ENCODE assay signal across 20 cellular contexts in genomic region chr9:91541744-91542143, GRCh38.
A peak's percentile ranks its signal among the peaks of the same experiment; 100 is the strongest.
DNase-seq lines count a peak whose midpoint lies in the region; ATAC-seq and TF ChIP-seq lines count a peak whose summit lies in the region.
"Had no signal": no experiment of that assay in that cellular context is flagged by ENCODE, and none has a peak within 500 bp of the region (broad histone marks: within the 10 kb centered on the region; RNA-seq: fewer than 3 reads in every experiment).

No MANE protein-coding gene starts in this region.

- H3K9ac ChIP-seq in GM23248 (no peak overlapping the region), fibroblast of lung (ENCODE audit: insufficient read depth, low read length) (no peak overlapping the region), smooth muscle cell (ENCODE audit: low read depth) (no peak overlapping the region), endodermal cell (ENCODE audit: extremely low read depth, low read length, poor library complexity, severe bottlenecking) (no peak overlapping the region)
- H3K9ac ChIP-seq: SK-N-SH had no signal

- H3F3A ChIP-seq in GM23248 (ENCODE audit: insufficient read depth) (peaks cover 26% of the 10 kb centered on the region), smooth muscle cell (ENCODE audit: low read depth) (no peaks in the 10 kb centered on the region)

- H3K9me3 Mint-ChIP-seq in endodermal cell = no peaks in the 10 kb centered on the region
- H3K9me3 Mint-ChIP-seq in progenitor cell of endocrine pancreas (ENCODE audit: low read depth) = no peaks in the 10 kb centered on the region
- H3K9me3 Mint-ChIP-seq: CD8-positive, alpha-beta memory T cell had no signal

- in situ Hi-C loops in GM23248 (cut with MboI) = no loop called here

- DNase-seq in GM23248 (peak; percentile 59), astrocyte of the hippocampus (ENCODE audit: low read depth, low spot score) (peak; percentile 9), fibroblast of lung (ENCODE audit: low read depth in 2 of 2) (peak; percentile 23 to 67), smooth muscle cell (lab: John Stamatoyannopoulos, UW; ENCODE audit: unreplicated experiment) (no peak), endodermal cell (no peak), progenitor cell of endocrine pancreas (ENCODE audit: low spot score, unreplicated experiment) (no peak), T-helper 17 cell (no peak)
- DNase-seq: C1 segment of cervical spinal cord; CD8-positive, alpha-beta memory T cell; DND-41; NCI-H1105; NCI-H1694; NCI-H2081 treated with DMSO at 0.1 percent for 48 hours; NCI-H446 treated with DMSO at 0.1 percent for 48 hours; OCI-M1; RPMI8226; SHP77 treated with DMSO at 0.1 percent for 48 hours; SK-N-SH had no signal

- no peaks in the 10 kb centered on the region for H3K27me3 ChIP-seq in GM23248 (replicated peaks; ENCODE audit: insufficient read depth)
- H3K27me3 ChIP-seq in fibroblast of lung (ENCODE audit: control insufficient read depth, insufficient read depth, low read length) = no peaks in the 10 kb centered on the region
- H3K27me3 ChIP-seq in smooth muscle cell (ENCODE audit: low read depth) = no peaks in the 10 kb centered on the region
- H3K27me3 ChIP-seq in endodermal cell (ENCODE audit: control insufficient read depth, insufficient read depth, low read length, poor library complexity, severe bottlenecking) = no peaks in the 10 kb centered on the region

- H3K4me2 ChIP-seq in GM23248 (ENCODE audit: unreplicated experiment) (no peak overlapping the region), fibroblast of lung (ENCODE audit: extremely low read depth, insufficient read depth, low read length) (no peak overlapping the region), smooth muscle cell (no peak overlapping the region)
- H3K4me2 ChIP-seq: SK-N-SH had no signal

- no peaks in the 10 kb centered on the region for H3K79me2 ChIP-seq in GM23248 (ENCODE audit: insufficient read depth)
- no peaks in the 10 kb centered on the region for H3K79me2 ChIP-seq in fibroblast of lung (ENCODE audit: control insufficient read depth, insufficient read depth, low read length)
- no peaks in the 10 kb centered on the region for H3K79me2 ChIP-seq in smooth muscle cell (ENCODE audit: low read depth)

- H3K9me2 ChIP-seq in GM23248 (ENCODE audit: insufficient read depth) = no peaks in the 10 kb centered on the region
- H3K9me2 ChIP-seq: SK-N-SH had no signal

- ATAC-seq in T-helper 17 cell (no peak), HG02678 (IDR thresholded peaks at IDR 0.05; ENCODE audit: unreplicated experiment) (no peak)
- ATAC-seq: GM12878 had no signal

- WGBS in GM23248 (ENCODE audit: low coverage in 1 of 2, low lambda C conversion rate in 2 of 2, missing lambda C conversion rate in 2 of 2), 2 experiments = 38 to 49% methylated on average over 3 of the region's 3 CpGs
- 71% methylated on average over 3 of the region's 3 CpGs for WGBS in smooth muscle cell (ENCODE audit: low lambda C conversion rate)
- no CpG with 5 or more reads among the region's 3 CpGs for WGBS in endodermal cell (ENCODE audit: insufficient coverage in 1 of 2, insufficient read length in 1 of 2), 2 experiments

- no peaks in the 10 kb centered on the region for H3K9me3 ChIP-seq in GM23248 (ENCODE audit: low read depth)
- no peaks in the 10 kb centered on the region for H3K9me3 ChIP-seq in fibroblast of lung (ENCODE audit: control insufficient read depth, insufficient read depth, low read depth, low read length)
- no peaks in the 10 kb centered on the region for H3K9me3 ChIP-seq in smooth muscle cell (replicated peaks; ENCODE audit: low read depth)
- H3K9me3 ChIP-seq in endodermal cell (ENCODE audit: control insufficient read depth, low read length) = no peaks in the 10 kb centered on the region
- no peaks in the 10 kb centered on the region for H3K9me3 ChIP-seq in T-helper 17 cell (ENCODE audit: control insufficient read depth, low read length, poor library complexity, severe bottlenecking)
- H3K9me3 ChIP-seq: SK-N-SH had no signal

- H3K4me1 ChIP-seq in GM23248 (ENCODE audit: insufficient read depth) (peaks cover 10% of the 10 kb centered on the region), fibroblast of lung (ENCODE audit: control insufficient read depth, extremely low read depth, insufficient read depth, low read length) (no peaks in the 10 kb centered on the region), smooth muscle cell (ENCODE audit: low read depth) (peaks cover 11% of the 10 kb centered on the region), endodermal cell (ENCODE audit: control insufficient read depth, insufficient read depth, low read length) (peaks cover 5% of the 10 kb centered on the region)

- H2AFZ ChIP-seq in GM23248 (peak overlapping the region; percentile 62), fibroblast of lung (ENCODE audit: low read length) (no peak overlapping the region), smooth muscle cell (ENCODE audit: low read depth) (no peak overlapping the region)

- H3K4me3 Mint-ChIP-seq in endodermal cell (no peak overlapping the region), progenitor cell of endocrine pancreas (ENCODE audit: low read depth) (no peak overlapping the region), T-helper 17 cell (no peak overlapping the region)
- H3K4me3 Mint-ChIP-seq: CD8-positive, alpha-beta memory T cell had no signal

- no peaks in the 10 kb centered on the region for H3K36me3 ChIP-seq in GM23248 (ENCODE audit: low read depth)
- no peaks in the 10 kb centered on the region for H3K36me3 ChIP-seq in fibroblast of lung (ENCODE audit: control insufficient read depth, insufficient read depth, low read length)
- H3K36me3 ChIP-seq in smooth muscle cell (ENCODE audit: low read depth) = no peaks in the 10 kb centered on the region
- H3K36me3 ChIP-seq in endodermal cell (ENCODE audit: control insufficient read depth, insufficient read depth, low read length) = no peaks in the 10 kb centered on the region

- H3K27me3 Mint-ChIP-seq in endodermal cell (ENCODE audit: insufficient read depth) (no peaks in the 10 kb centered on the region), progenitor cell of endocrine pancreas (peaks cover 4% of the 10 kb centered on the region), T-helper 17 cell (no peaks in the 10 kb centered on the region)

- H3K27ac Mint-ChIP-seq in endodermal cell (no peak overlapping the region), progenitor cell of endocrine pancreas (no peak overlapping the region), T-helper 17 cell (no peak overlapping the region)
- H3K27ac Mint-ChIP-seq: CD8-positive, alpha-beta memory T cell had no signal

- H3K4me1 Mint-ChIP-seq in endodermal cell = peaks cover 29% of the 10 kb centered on the region
- peaks cover 1% of the 10 kb centered on the region for H3K4me1 Mint-ChIP-seq in progenitor cell of endocrine pancreas (ENCODE audit: low read depth)
- peaks cover 7% of the 10 kb centered on the region for H3K4me1 Mint-ChIP-seq in T-helper 17 cell

- no peaks in the 10 kb centered on the region for H4K20me1 ChIP-seq in GM23248 (ENCODE audit: insufficient read depth)
- H4K20me1 ChIP-seq in fibroblast of lung (ENCODE audit: control insufficient read depth, extremely low read depth, insufficient read depth, low read length) = no peaks in the 10 kb centered on the region
- H4K20me1 ChIP-seq in smooth muscle cell (ENCODE audit: low read depth) = no peaks in the 10 kb centered on the region

- H3K36me3 Mint-ChIP-seq in endodermal cell (ENCODE audit: low read depth) = no peaks in the 10 kb centered on the region
- no peaks in the 10 kb centered on the region for H3K36me3 Mint-ChIP-seq in progenitor cell of endocrine pancreas (ENCODE audit: insufficient read depth)
- H3K36me3 Mint-ChIP-seq in T-helper 17 cell (ENCODE audit: low read depth) = no peaks in the 10 kb centered on the region
- H3K36me3 Mint-ChIP-seq: CD8-positive, alpha-beta memory T cell had no signal

- H3K27ac ChIP-seq in GM23248 (peak overlapping the region; percentile 34), fibroblast of lung (ENCODE audit: insufficient read depth, low read length) (no peak overlapping the region), smooth muscle cell (ENCODE audit: low read depth) (peak overlapping the region; percentile 62), endodermal cell (ENCODE audit: low read depth, low read length) (no peak overlapping the region)

- H3K4me3 ChIP-seq in GM23248 (no peak overlapping the region), fibroblast of lung (replicated peaks in 1 of 4; ENCODE audit: control extremely low read depth in 1 of 4, insufficient read depth in 1 of 4, low read depth in 3 of 4, low read length in 4 of 4) (no peak overlapping the region), smooth muscle cell (no peak overlapping the region), endodermal cell (ENCODE audit: low read length) (no peak overlapping the region)
- H3K4me3 ChIP-seq: GM12878 had no signal

- TF ChIP-seq CTCF in fibroblast of lung (conservative IDR thresholded peaks at IDR 0.05 in 1 of 2, IDR thresholded peaks at IDR 0.05 in 1 of 2; ENCODE audit: low read depth in 1 of 2, low read length in 2 of 2) (no peak), smooth muscle cell (IDR thresholded peaks at IDR 0.05; ENCODE audit: borderline replicate concordance, insufficient read depth, poor library complexity, severe bottlenecking) (no peak), endodermal cell (conservative IDR thresholded peaks at IDR 0.05) (no peak), progenitor cell of endocrine pancreas (IDR thresholded peaks at IDR 0.05; ENCODE audit: unreplicated experiment) (no peak)

Comparison
In these comparisons a context has a peak if more than half of its experiments do, and no peak if none do; other contexts are left out.
1. DNase-seq: peak in GM23248 (single experiment), astrocyte of the hippocampus (single experiment) and fibroblast of lung (2 of 2); none in smooth muscle cell (single experiment), endodermal cell (single experiment), progenitor cell of endocrine pancreas (single experiment) and T-helper 17 cell (0 of 3).
2. H3K27ac ChIP-seq: peak in GM23248 (single experiment) and smooth muscle cell (single experiment); none in fibroblast of lung (single experiment) and endodermal cell (single experiment).